Comparison of ENCODE assay signal across 8 cellular contexts in the genomic region with DNA sequence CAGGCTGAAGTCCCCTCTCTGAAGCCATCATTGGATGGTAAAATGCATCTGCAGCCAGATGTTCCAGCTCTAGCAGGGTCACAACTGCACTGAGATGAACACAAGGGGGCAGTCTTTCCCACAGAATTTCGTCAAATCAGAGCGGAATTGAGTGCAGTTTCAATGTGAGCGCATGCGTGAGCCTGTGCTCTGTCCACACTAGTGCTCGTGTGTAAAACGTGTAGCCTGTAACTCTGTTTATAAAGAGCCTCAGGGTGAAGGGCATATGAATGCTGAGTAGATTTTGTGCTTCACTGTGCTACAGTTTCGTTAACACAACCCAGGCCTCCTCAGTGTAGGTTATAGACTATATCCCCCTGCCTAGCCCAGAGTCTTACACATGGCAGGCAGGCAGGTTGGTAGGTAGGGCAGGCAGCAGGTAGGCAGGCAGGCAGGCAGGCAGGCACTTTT.
DNase-seq lines count a peak whose midpoint lies in the region; ATAC-seq and TF ChIP-seq lines count a peak whose summit lies in the region.

No MANE protein-coding gene starts in this region.

- no peaks in the 10 kb centered on the region for H3K9me3 ChIP-seq in CD8-positive, alpha-beta T cell (ENCODE audit: low read length)

- peaks cover 4% of the 10 kb centered on the region for H3K4me1 Mint-ChIP-seq in CD8-positive, alpha-beta T cell (ENCODE audit: low read depth)
- H3K4me1 Mint-ChIP-seq in activated CD8-positive, alpha-beta T cell treated with anti-CD3 and anti-CD28 coated beads, Interleukin-2, amount 10 ng/mL, durations not matched to agents 7 days and 5 days (ENCODE audit: low read depth): peaks cover 7% of the 10 kb centered on the region
- H3K4me1 Mint-ChIP-seq in endothelial cell (ENCODE audit: unreplicated experiment): no peaks in the 10 kb centered on the region

- no peaks in the 10 kb centered on the region for H3K36me3 ChIP-seq in CD8-positive, alpha-beta T cell (ENCODE audit: insufficient read depth, low read length)

- H3K4me1 ChIP-seq in CD8-positive, alpha-beta T cell (ENCODE audit: insufficient read depth, low read length): no peaks in the 10 kb centered on the region

- CTCF ChIA-PET in CD8-positive, alpha-beta T cell (lab: Charles Lee): interaction anchor here (1.2 kb wide), 1 partner anchor 431 kb away, joined by 3 read pairs; no protein-coding TSS in a partner anchor
- CTCF ChIA-PET in activated CD8-positive, alpha-beta T cell treated with anti-CD3 and anti-CD28 coated beads, Interleukin-2, amount 10 ng/mL, durations not matched to agents 7 days and 5 days (lab: Charles Lee): interaction anchor here (1.0 to 1.5 kb wide), 3 partner anchors 13 to 433 kb away, joined by 3 to 4 read pairs (median 3); no protein-coding TSS in a partner anchor

- TF ChIP-seq CTCF in CD8-positive, alpha-beta T cell (IDR thresholded peaks at IDR 0.05): peak; percentile 82
- peak; percentile 70 for TF ChIP-seq CTCF in endothelial cell (IDR thresholded peaks at IDR 0.05; ENCODE audit: unreplicated experiment)

- no peak overlapping the region for H3K27ac ChIP-seq in CD8-positive, alpha-beta T cell (ENCODE audit: low read depth, low read length)

- H3K27ac Mint-ChIP-seq in CD8-positive, alpha-beta T cell: no peak overlapping the region
- no peak overlapping the region for H3K27ac Mint-ChIP-seq in activated CD8-positive, alpha-beta T cell treated with anti-CD3 and anti-CD28 coated beads, Interleukin-2, amount 10 ng/mL, durations not matched to agents 7 days and 5 days
- H3K27ac Mint-ChIP-seq in endothelial cell (ENCODE audit: unreplicated experiment): no peak overlapping the region

- POLR2A ChIA-PET in CD8-positive, alpha-beta T cell (lab: Charles Lee): no interaction called here
- POLR2A ChIA-PET in activated CD8-positive, alpha-beta T cell treated with anti-CD3 and anti-CD28 coated beads, Interleukin-2, amount 10 ng/mL, durations not matched to agents 7 days and 5 days (lab: Charles Lee): no interaction called here

- no peaks in the 10 kb centered on the region for H3K27me3 Mint-ChIP-seq in CD8-positive, alpha-beta T cell (ENCODE audit: low read depth)
- peaks cover 1% of the 10 kb centered on the region for H3K27me3 Mint-ChIP-seq in activated CD8-positive, alpha-beta T cell treated with anti-CD3 and anti-CD28 coated beads, Interleukin-2, amount 10 ng/mL, durations not matched to agents 7 days and 5 days (ENCODE audit: low read depth)
- peaks cover 2% of the 10 kb centered on the region for H3K27me3 Mint-ChIP-seq in endothelial cell (ENCODE audit: unreplicated experiment)

- peak overlapping the region; percentile 16 for H3K4me3 Mint-ChIP-seq in CD8-positive, alpha-beta T cell
- no peak overlapping the region for H3K4me3 Mint-ChIP-seq in activated CD8-positive, alpha-beta T cell treated with anti-CD3 and anti-CD28 coated beads, Interleukin-2, amount 10 ng/mL, durations not matched to agents 7 days and 5 days
- no peak overlapping the region for H3K4me3 Mint-ChIP-seq in endothelial cell (ENCODE audit: unreplicated experiment)

- H3K27me3 ChIP-seq in CD8-positive, alpha-beta T cell (ENCODE audit: insufficient read depth, low read length): no peaks in the 10 kb centered on the region

- intact Hi-C loops in CD8-positive, alpha-beta T cell (cut with DNase I, micrococcal nuclease): no loop called here

- H3K9me3 Mint-ChIP-seq in CD8-positive, alpha-beta T cell: no peaks in the 10 kb centered on the region
- H3K9me3 Mint-ChIP-seq in activated CD8-positive, alpha-beta T cell treated with anti-CD3 and anti-CD28 coated beads, Interleukin-2, amount 10 ng/mL, durations not matched to agents 7 days and 5 days (ENCODE audit: insufficient read depth): no peaks in the 10 kb centered on the region
- no peaks in the 10 kb centered on the region for H3K9me3 Mint-ChIP-seq in endothelial cell (ENCODE audit: unreplicated experiment)

- ATAC-seq in CD8-positive, alpha-beta T cell: peak; percentile 99
- ATAC-seq in GM19324 (IDR thresholded peaks at IDR 0.05; ENCODE audit: low FRiP score, unreplicated experiment) (peak; percentile 97), HG03432 (IDR thresholded peaks at IDR 0.05; ENCODE audit: unreplicated experiment) (peak; percentile 92)
- ATAC-seq in activated CD8-positive, alpha-beta T cell treated with anti-CD3 and anti-CD28 coated beads, Interleukin-2, amount 10 ng/mL, durations not matched to agents 7 days and 5 days: peak; percentile 100

- H3K4me3 ChIP-seq in CD8-positive, alpha-beta T cell (ENCODE audit: low read depth, low read length): no peak overlapping the region

- peak; percentile 51 to 80 (median 67) for DNase-seq in CD8-positive, alpha-beta T cell
- DNase-seq in NCI-H82 (lab: John Stamatoyannopoulos, UW) (peak; percentile 92), endothelial cell (ENCODE audit: low spot score) (peak; percentile 78), mucosa of gallbladder (ENCODE audit: low spot score) (peak; percentile 85)
- peak; percentile 88 for DNase-seq in activated CD8-positive, alpha-beta T cell treated with anti-CD3 and anti-CD28 coated beads, Interleukin-2, amount 10 ng/mL, durations not matched to agents 7 days and 5 days
- peak; percentile 53 to 54 for DNase-seq in stimulated activated CD8-positive, alpha-beta memory T cell treated with anti-CD3 and anti-CD28 coated beads, Interleukin-7, amount 100 ng/mL, for 4 hours (ENCODE audit: low read depth in 2 of 2)

- H3K36me3 Mint-ChIP-seq in CD8-positive, alpha-beta T cell: no peaks in the 10 kb centered on the region
- no peaks in the 10 kb centered on the region for H3K36me3 Mint-ChIP-seq in activated CD8-positive, alpha-beta T cell treated with anti-CD3 and anti-CD28 coated beads, Interleukin-2, amount 10 ng/mL, durations not matched to agents 7 days and 5 days (ENCODE audit: low read depth)
- H3K36me3 Mint-ChIP-seq in endothelial cell (ENCODE audit: low read depth, unreplicated experiment): no peaks in the 10 kb centered on the region
